15 cellular contexts compared by ENCODE assay signal in the genomic region with DNA sequence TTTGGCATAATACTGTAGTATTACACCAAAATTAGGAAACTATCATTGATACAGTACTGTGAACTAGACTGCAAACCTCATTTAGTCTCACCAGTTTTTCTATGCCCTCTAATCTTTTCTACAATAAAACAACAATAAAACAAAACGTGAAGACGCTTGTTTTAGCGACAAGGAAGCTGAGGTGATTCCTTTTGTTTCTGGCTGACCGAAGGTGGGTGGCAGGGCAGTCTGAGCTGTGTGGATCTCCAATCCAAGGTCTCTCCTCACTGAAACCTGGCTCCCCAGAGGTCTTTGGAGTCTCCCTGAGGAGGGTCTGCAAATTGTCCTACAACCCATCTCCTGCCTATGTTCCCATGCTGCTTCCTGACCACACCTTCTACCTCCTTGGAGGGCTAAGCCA. TPM values are rescaled to one million over a fixed set of nuclear protein-coding genes. Genes with fewer than 3 reads are reported as not detected.
DNase-seq lines count a peak whose midpoint lies in the region; ATAC-seq and TF ChIP-seq lines count a peak whose summit lies in the region.
"Had no signal": no experiment of that assay in that cellular context is flagged by ENCODE, and none has a peak within 500 bp of the region (broad histone marks: within the 10 kb centered on the region; RNA-seq: fewer than 3 reads in every experiment).

No MANE protein-coding gene starts in this region.

- no peak overlapping the region for H3K4me3 ChIP-seq in IMR-90 (ENCODE audit: insufficient read depth, low read depth, low read length)
- no peak overlapping the region for H3K4me3 ChIP-seq in neural progenitor cell
- H3K4me3 ChIP-seq: A549, GM23248, HAP-1 had no signal

- WGBS in IMR-90 (ENCODE audit: extremely low coverage in 2 of 2, insufficient read length in 1 of 2), 2 experiments, result 100% methylated on average over 1 of the region's 4 CpGs; no CpG with 5 or more reads in 1 of the 2 experiments

- no peak overlapping the region for H4K5ac ChIP-seq in IMR-90 (ENCODE audit: low read depth, low read length)

- no peak overlapping the region for H2BK20ac ChIP-seq in IMR-90 (ENCODE audit: low read depth, low read length)

- peaks cover 10% of the 10 kb centered on the region for H3K4me1 Mint-ChIP-seq in T-helper 1 cell treated with Interleukin-12 subunit alpha and Interleukin-12 subunit beta and Interleukin-4 antibody, amounts not matched to agents 30 μg/mL and 1 μg/mL, for 36 hours (ENCODE audit: low read depth)
- peaks cover 9% of the 10 kb centered on the region for H3K4me1 Mint-ChIP-seq in neural progenitor cell

- no peak for TF ChIP-seq RAD21 in IMR-90 (IDR thresholded peaks at IDR 0.05; ENCODE audit: low read length)

- H3F3A ChIP-seq in neural progenitor cell (ENCODE audit: low read depth), result no peaks in the 10 kb centered on the region

- peaks cover 15% of the 10 kb centered on the region; the same call in 1 of the 2 replicates for H3K9me1 ChIP-seq in IMR-90 (ENCODE audit: insufficient read depth, low read length)

- H3K79me2 ChIP-seq in neural progenitor cell (ENCODE audit: low read depth), result no peaks in the 10 kb centered on the region

- H3K9me3 ChIP-seq in IMR-90 (ENCODE audit: control insufficient read depth, insufficient read depth, low read length) (no peaks in the 10 kb centered on the region), neural progenitor cell (ENCODE audit: low read depth) (no peaks in the 10 kb centered on the region)
- H3K9me3 ChIP-seq: A549, Caco-2, HAP-1 had no signal

- H3K18ac ChIP-seq in IMR-90 (ENCODE audit: low read depth, low read length), result no peak overlapping the region

- peak overlapping the region; percentile 17 for H2AK9ac ChIP-seq in IMR-90 (replicated peaks; ENCODE audit: low read depth, low read length, poor library complexity)

- H2BK5ac ChIP-seq in IMR-90 (ENCODE audit: low read depth, low read length, poor library complexity, severe bottlenecking), result no peak overlapping the region

- H3K27me3 Mint-ChIP-seq in T-helper 1 cell treated with Interleukin-12 subunit alpha and Interleukin-12 subunit beta and Interleukin-4 antibody, amounts not matched to agents 30 μg/mL and 1 μg/mL, for 36 hours (ENCODE audit: low read depth), result peaks cover 40% of the 10 kb centered on the region
- H3K27me3 Mint-ChIP-seq in neural progenitor cell (ENCODE audit: insufficient read depth, low read depth), result peaks cover 2% of the 10 kb centered on the region

- no peak overlapping the region for H4K8ac ChIP-seq in IMR-90 (ENCODE audit: low read depth in 2 of 2, low read length in 2 of 2)

- H3K27ac ChIP-seq in IMR-90 (ENCODE audit: insufficient read depth, low read length), result no peak overlapping the region
- no peak overlapping the region for H3K27ac ChIP-seq in neural progenitor cell
- H3K27ac ChIP-seq: 22Rv1, A549, C4-2B, GM23248 had no signal

- H3K4me2 ChIP-seq in IMR-90 (ENCODE audit: low read depth, low read length), result no peak overlapping the region
- no peak overlapping the region for H3K4me2 ChIP-seq in neural progenitor cell
- H3K4me2 ChIP-seq: A549 had no signal

- POLR2A ChIA-PET in IMR-90 (lab: Charles Lee; ENCODE audit: unreplicated experiment), result no interaction called here

- H2BK15ac ChIP-seq in IMR-90 (ENCODE audit: low read depth, low read length), result no peak overlapping the region

- no peak overlapping the region for H2AFZ ChIP-seq in IMR-90 (replicated peaks; ENCODE audit: low read length, poor library complexity)
- no peak overlapping the region for H2AFZ ChIP-seq in neural progenitor cell (replicated peaks)
- H2AFZ ChIP-seq: GM23248 had no signal

- no peak overlapping the region for H2BK120ac ChIP-seq in IMR-90 (ENCODE audit: low read depth, low read length)

- no peak overlapping the region for H3K14ac ChIP-seq in IMR-90 (replicated peaks; ENCODE audit: low read depth, low read length)

- TF ChIP-seq CTCF in IMR-90 (conservative IDR thresholded peaks at IDR 0.05; ENCODE audit: low read depth, low read length) (no peak), neural progenitor cell (IDR thresholded peaks at IDR 0.05) (no peak)

- H3K27ac Mint-ChIP-seq in T-helper 1 cell treated with Interleukin-12 subunit alpha and Interleukin-12 subunit beta and Interleukin-4 antibody, amounts not matched to agents 30 μg/mL and 1 μg/mL, for 36 hours, result peak overlapping the region; percentile 71
- peak overlapping the region; percentile 22 for H3K27ac Mint-ChIP-seq in neural progenitor cell
- H3K27ac Mint-ChIP-seq: CD4-positive, alpha-beta T cell had no signal

- BruUV-seq in IMR-90 (replicated peaks; lab: Mats Ljungman, UMichigan), result no TSS peak

- no peak overlapping the region for H3K23ac ChIP-seq in IMR-90 (ENCODE audit: low read depth, low read length)

- H4K91ac ChIP-seq in IMR-90 (ENCODE audit: insufficient read depth, low read depth, low read length), result no peak overlapping the region

- CTCF ChIA-PET in IMR-90 (lab: Yijun Ruan, JAX), result no interaction called here

- DNase-seq in T-helper 1 cell, result no peak
- no peak for DNase-seq in IMR-90
- no peak for DNase-seq in left colon
- DNase-seq in neural progenitor cell (ENCODE audit: low spot score), result no peak
- DNase-seq in SIG-M5 treated with dmso at 0.1 percent for 504 hours (lab: John Stamatoyannopoulos, UW; ENCODE audit: unreplicated experiment), result no peak
- DNase-seq: AML-193; Caco-2; CD4-positive, alpha-beta T cell; GM23248 had no signal

- intact Hi-C loops in IMR-90 (cut with micrococcal nuclease) (no loop called here), left colon (cut with DNase I, micrococcal nuclease) (no loop called here)

- no peak overlapping the region for H3K56ac ChIP-seq in IMR-90 (ENCODE audit: extremely low read depth, insufficient read depth, low read length)

- TF ChIP-seq POLR2A in IMR-90 (IDR thresholded peaks at IDR 0.05; ENCODE audit: low read depth, low read length), result no peak

- H3K79me1 ChIP-seq in IMR-90 (ENCODE audit: low read depth in 1 of 2, low read length in 2 of 2), result no peaks in the 10 kb centered on the region

- no peaks in the 10 kb centered on the region for H3K36me3 Mint-ChIP-seq in T-helper 1 cell treated with Interleukin-12 subunit alpha and Interleukin-12 subunit beta and Interleukin-4 antibody, amounts not matched to agents 30 μg/mL and 1 μg/mL, for 36 hours (ENCODE audit: low read depth)
- H3K36me3 Mint-ChIP-seq in neural progenitor cell, result peaks cover 38% of the 10 kb centered on the region

- H2AK5ac ChIP-seq in IMR-90 (ENCODE audit: low read depth, low read length), result no peak overlapping the region

- no peaks in the 10 kb centered on the region for H3K9me3 Mint-ChIP-seq in T-helper 1 cell treated with Interleukin-12 subunit alpha and Interleukin-12 subunit beta and Interleukin-4 antibody, amounts not matched to agents 30 μg/mL and 1 μg/mL, for 36 hours
- H3K9me3 Mint-ChIP-seq in neural progenitor cell, result no peaks in the 10 kb centered on the region
- H3K9me3 Mint-ChIP-seq: CD4-positive, alpha-beta T cell had no signal

- dilution Hi-C loops in IMR-90 (cut with HindIII; ENCODE audit: low sequenced_read_pairs, unreplicated experiment), result no loop called here

- H3K4me1 ChIP-seq in IMR-90 (ENCODE audit: control insufficient read depth, insufficient read depth, low read length), result peaks cover 3% of the 10 kb centered on the region
- no peaks in the 10 kb centered on the region for H3K4me1 ChIP-seq in neural progenitor cell
- H3K4me1 ChIP-seq: A549, Caco-2 had no signal

- H3K27me3 ChIP-seq in IMR-90 (ENCODE audit: control insufficient read depth, insufficient read depth, low read length) (no peaks in the 10 kb centered on the region), neural progenitor cell (no peaks in the 10 kb centered on the region)

- in situ Hi-C loops in IMR-90 (cut with MboI; ENCODE audit: low sequenced_read_pairs), result no loop called here

- ATAC-seq in IMR-90 (ENCODE audit: low read depth) (no peak), left colon (peak; percentile 68), GM18909 (IDR thresholded peaks at IDR 0.05; ENCODE audit: poor library complexity, unreplicated experiment) (no peak)

- H3K4ac ChIP-seq in IMR-90 (ENCODE audit: low read depth, low read length), result no peak overlapping the region

- H3K36me3 ChIP-seq in IMR-90 (ENCODE audit: control insufficient read depth, insufficient read depth, low read length) (peaks cover 39% of the 10 kb centered on the region), neural progenitor cell (no peaks in the 10 kb centered on the region)

- H3K4me3 Mint-ChIP-seq in T-helper 1 cell treated with Interleukin-12 subunit alpha and Interleukin-12 subunit beta and Interleukin-4 antibody, amounts not matched to agents 30 μg/mL and 1 μg/mL, for 36 hours, result no peak overlapping the region
- H3K4me3 Mint-ChIP-seq in neural progenitor cell, result no peak overlapping the region
- H3K4me3 Mint-ChIP-seq: CD4-positive, alpha-beta T cell had no signal

- H4K20me1 ChIP-seq in IMR-90 (ENCODE audit: insufficient read depth, low read length), result no peaks in the 10 kb centered on the region
- no peaks in the 10 kb centered on the region for H4K20me1 ChIP-seq in neural progenitor cell (ENCODE audit: low read depth)

- H3K9ac ChIP-seq in IMR-90 (ENCODE audit: low read depth, low read length) (no peak overlapping the region), neural progenitor cell (no peak overlapping the region)
- H3K9ac ChIP-seq: GM23248 had no signal

TF ChIP-seq in IMR-90, 13 proteins besides CTCF, POLR2A, EP300 and RAD21 (continues in another document):
- TF ChIP-seq, protein P1, sequence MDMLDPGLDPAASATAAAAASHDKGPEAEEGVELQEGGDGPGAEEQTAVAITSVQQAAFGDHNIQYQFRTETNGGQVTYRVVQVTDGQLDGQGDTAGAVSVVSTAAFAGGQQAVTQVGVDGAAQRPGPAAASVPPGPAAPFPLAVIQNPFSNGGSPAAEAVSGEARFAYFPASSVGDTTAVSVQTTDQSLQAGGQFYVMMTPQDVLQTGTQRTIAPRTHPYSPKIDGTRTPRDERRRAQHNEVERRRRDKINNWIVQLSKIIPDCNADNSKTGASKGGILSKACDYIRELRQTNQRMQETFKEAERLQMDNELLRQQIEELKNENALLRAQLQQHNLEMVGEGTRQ (IDR thresholded peaks at IDR 0.05; ENCODE audit: low read depth, low read length), result no peak
- TF ChIP-seq CHD1 (IDR thresholded peaks at IDR 0.05; ENCODE audit: low read depth, low read length) (no peak), RCOR1 (IDR thresholded peaks at IDR 0.05; ENCODE audit: insufficient replicate concordance, low read length) (no peak), SMC3 (IDR thresholded peaks at IDR 0.05; ENCODE audit: low read depth, low read length) (no peak), MAFK (IDR thresholded peaks at IDR 0.05; ENCODE audit: low read depth, low read length) (no peak), BHLHE40 (IDR thresholded peaks at IDR 0.05; ENCODE audit: low read depth, low read length) (no peak), FOS (IDR thresholded peaks at IDR 0.05; ENCODE audit: low read depth, low read length) (no peak)

RNA-seq across cellular contexts. Expression of a gene that starts 59.3 kb away (rescaled TPM):
- 39.4 and 46.6 TPM in 2 replicates for total RNA-seq in IMR-90 (2012; rRNA removed)
- polyA plus RNA-seq in IMR-90 (2012; rRNA removed), result 33.6 and 36.0 TPM in 2 replicates
- polyA plus RNA-seq in IMR-90 (2012; cell fraction: cytosol; rRNA removed), result 29.9 and 42.2 TPM in 2 replicates
- polyA plus RNA-seq in IMR-90 (2012; cell fraction: nucleus; rRNA removed; ENCODE audit: low replicate concordance), result 46.6 and 56.9 TPM in 2 replicates
- total RNA-seq in left colon, result 10 to 100 TPM in 1 of 2 donors, 1 to 10 TPM in 1; 9.4 to 13.6 TPM
- 42.8 and 45.8 TPM in 2 replicates for total RNA-seq in neural progenitor cell (ENCODE audit: low replicate concordance)
